1 cellular context compared by ENCODE assay signal in genomic region chr11:66408488-66409214, GRCh38.
TF ChIP-seq lines count a peak whose summit lies in the region.

No MANE protein-coding gene starts in this region.

TF ChIP-seq in HEK293, 187 proteins besides CTCF, POLR2A, EP300 and RAD21 (continued from another document and continues in another):
- TF ChIP-seq ZNF645 (tag by site-specific recombination; IDR thresholded peaks at IDR 0.05) (no peak), ZNF174 (tag by site-specific recombination; IDR thresholded peaks at IDR 0.05) (no peak), KLF9 (tag by site-specific recombination; IDR thresholded peaks at IDR 0.05; ENCODE audit: low read depth) (0 out of 2 replicates have a peak, but pooled peaks have one; percentile 3), ZNF10 (tag by site-specific recombination; IDR thresholded peaks at IDR 0.05) (no peak), ZNF791 (tag by site-specific recombination; IDR thresholded peaks at IDR 0.05) (no peak), ZBTB26 (tag by site-specific recombination; optimal IDR thresholded peaks at IDR 0.05) (peak; percentile 92), SALL2 (tag by site-specific recombination; IDR thresholded peaks at IDR 0.05; ENCODE audit: borderline replicate concordance) (no peak), ZNF19 (tag by site-specific recombination; IDR thresholded peaks at IDR 0.05; ENCODE audit: low read depth) (no peak), PBX3 (CRISPR knock-in tag; IDR thresholded peaks at IDR 0.05) (no peak), HIC1 (tag by site-specific recombination; IDR thresholded peaks at IDR 0.05) (no peak), ZNF843 (tag by site-specific recombination; IDR thresholded peaks at IDR 0.05) (no peak; the same call in 1 of the 2 replicates), ZNF114 (tag by site-specific recombination; IDR thresholded peaks at IDR 0.05) (no peak), ZNF350 (tag by site-specific recombination; IDR thresholded peaks at IDR 0.05) (no peak), YY2 (tag by site-specific recombination; IDR thresholded peaks at IDR 0.05) (no peak), PRDM4 (tag by site-specific recombination; IDR thresholded peaks at IDR 0.05) (no peak), TCF7L2 (IDR thresholded peaks at IDR 0.05; ENCODE audit: borderline replicate concordance, low read depth, low read length) (no peak), PRDM1 (tag by site-specific recombination; IDR thresholded peaks at IDR 0.05) (no peak), SP3 (tag by site-specific recombination; IDR thresholded peaks at IDR 0.05) (0 out of 2 replicates have a peak, but pooled peaks have one; percentile 13), ZNF670 (tag by site-specific recombination; IDR thresholded peaks at IDR 0.05; ENCODE audit: low read depth) (no peak), ZNF274 (IDR thresholded peaks at IDR 0.05; ENCODE audit: low read length) (no peak), ZNF274 (tag by site-specific recombination; IDR thresholded peaks at IDR 0.05; ENCODE audit: borderline replicate concordance) (no peak), ZNF585B (tag by site-specific recombination; IDR thresholded peaks at IDR 0.05) (no peak), ZSCAN4 (tag by site-specific recombination; IDR thresholded peaks at IDR 0.05) (no peak), ZNF654 (tag by site-specific recombination; IDR thresholded peaks at IDR 0.05; ENCODE audit: low read depth) (peak; percentile 93), FEZF1 (tag by site-specific recombination; IDR thresholded peaks at IDR 0.05) (no peak), OSR2 (tag by site-specific recombination; IDR thresholded peaks at IDR 0.05) (no peak), ZNF394 (tag by site-specific recombination; IDR thresholded peaks at IDR 0.05; ENCODE audit: borderline replicate concordance) (peak; percentile 60), ZNF660 (tag by site-specific recombination; IDR thresholded peaks at IDR 0.05) (peak; percentile 77), ZNF621 (tag by site-specific recombination; IDR thresholded peaks at IDR 0.05) (no peak), GLIS2 (tag by site-specific recombination; IDR thresholded peaks at IDR 0.05) (peak; percentile 80), ZNF596 (tag by site-specific recombination; IDR thresholded peaks at IDR 0.05) (no peak), ZNF37A (tag by site-specific recombination; IDR thresholded peaks at IDR 0.05) (no peak), ZNF529 (tag by site-specific recombination; IDR thresholded peaks at IDR 0.05; ENCODE audit: insufficient replicate concordance) (no peak), ZBTB48 (tag by site-specific recombination; IDR thresholded peaks at IDR 0.05) (peak; percentile 76; the same call in 1 of the 2 replicates), ZFHX2 (tag by site-specific recombination; conservative IDR thresholded peaks at IDR 0.05) (no peak), ZNF280D (tag by site-specific recombination; IDR thresholded peaks at IDR 0.05) (no peak), ZNF140 (tag by site-specific recombination; IDR thresholded peaks at IDR 0.05) (no peak), ZNF530 (tag by site-specific recombination; IDR thresholded peaks at IDR 0.05; ENCODE audit: low read depth) (no peak), TRIM28 (IDR thresholded peaks at IDR 0.05; ENCODE audit: borderline replicate concordance, low read length) (no peak), ZBTB44 (tag by site-specific recombination; IDR thresholded peaks at IDR 0.05) (no peak), OVOL3 (tag by site-specific recombination; IDR thresholded peaks at IDR 0.05) (no peak), KLF7 (tag by site-specific recombination; IDR thresholded peaks at IDR 0.05; ENCODE audit: borderline replicate concordance) (no peak), ZNF677 (tag by site-specific recombination; IDR thresholded peaks at IDR 0.05) (0 out of 2 replicates have a peak, but pooled peaks have one; percentile 36), ZBTB6 (tag by site-specific recombination; IDR thresholded peaks at IDR 0.05) (no peak), ZNF324 (tag by site-specific recombination; IDR thresholded peaks at IDR 0.05) (0 out of 2 replicates have a peak, but pooled peaks have one; percentile 34), ZNF76 (tag by site-specific recombination; IDR thresholded peaks at IDR 0.05; ENCODE audit: borderline replicate concordance, low read depth) (0 out of 2 replicates have a peak, but pooled peaks have one; percentile 44), ZIC2 (tag by site-specific recombination; IDR thresholded peaks at IDR 0.05) (no peak), ZNF514 (tag by site-specific recombination; IDR thresholded peaks at IDR 0.05) (no peak), ZNF544 (tag by site-specific recombination; IDR thresholded peaks at IDR 0.05) (no peak), ZXDB (tag by site-specific recombination; IDR thresholded peaks at IDR 0.05) (0 out of 2 replicates have a peak, but pooled peaks have one; percentile 18), WT1 (tag by site-specific recombination; IDR thresholded peaks at IDR 0.05) (0 out of 2 replicates have a peak, but pooled peaks have one; percentile 32), ZNF549 (tag by site-specific recombination; IDR thresholded peaks at IDR 0.05) (no peak), ATF2 (tag by site-specific recombination; IDR thresholded peaks at IDR 0.05; ENCODE audit: low read depth) (no peak)
